In genomic region chr3:71584216-71585061, GRCh38 we compare ENCODE assay signal across 8 cellular contexts. TPM values are rescaled to one million over a fixed set of nuclear protein-coding genes. Genes with fewer than 3 reads are reported as not detected.
DNase-seq lines count a peak whose midpoint lies in the region; ATAC-seq and TF ChIP-seq lines count a peak whose summit lies in the region.

No MANE protein-coding gene starts in this region.

- no peaks in the 10 kb centered on the region for H3K27me3 Mint-ChIP-seq in activated naive CD8-positive, alpha-beta T cell
- peaks cover 3% of the 10 kb centered on the region for H3K27me3 Mint-ChIP-seq in type B pancreatic cell

- H3K4me3 ChIP-seq in RWPE2 (ENCODE audit: severe bottlenecking) (peak overlapping the region; percentile 31), heart left ventricle (peak overlapping the region; percentile 65 to 95 (median 82)), ovary (peak overlapping the region; percentile 86)

- H3K27me3 ChIP-seq in RWPE2 (ENCODE audit: insufficient read depth, poor library complexity, severe bottlenecking) (no peaks in the 10 kb centered on the region), heart left ventricle (no peaks in the 10 kb centered on the region), ovary (no peaks in the 10 kb centered on the region)

- H3K27ac ChIP-seq in RWPE2 (ENCODE audit: poor library complexity, severe bottlenecking) (peak overlapping the region; percentile 96), heart left ventricle (peak overlapping the region; percentile 92 to 99 (median 98)), ovary (peak overlapping the region; percentile 99 to 100)

- H3K9me3 ChIP-seq in RWPE2 (ENCODE audit: severe bottlenecking) (no peaks in the 10 kb centered on the region), heart left ventricle (no peaks in the 10 kb centered on the region), ovary (no peaks in the 10 kb centered on the region)

- H3K27ac Mint-ChIP-seq in activated naive CD8-positive, alpha-beta T cell = peak overlapping the region; percentile 92
- H3K27ac Mint-ChIP-seq in type B pancreatic cell = peak overlapping the region; percentile 93

- TF ChIP-seq POLR2A in heart left ventricle (IDR thresholded peaks at IDR 0.05) (peak in 1 of 2 donors; percentile 32), ovary (IDR thresholded peaks at IDR 0.05) (no peak), GM18505 (IDR thresholded peaks at IDR 0.05; ENCODE audit: borderline replicate concordance, extremely low read depth, insufficient read depth, insufficient read length) (no peak)

- H3K4me1 ChIP-seq in RWPE2 (ENCODE audit: insufficient read depth, poor library complexity, severe bottlenecking) (peaks cover 19% of the 10 kb centered on the region), heart left ventricle (peaks cover 0 to 40% (median 16%) of the 10 kb centered on the region in 12 donors), ovary (ENCODE audit: insufficient read depth) (peaks cover 2% of the 10 kb centered on the region)

- intact Hi-C loops in heart left ventricle (cut with DNase I) = loop anchor here (2.0 to 10.0 kb wide), 29 partner anchors 42 to 1052 kb away; no protein-coding TSS in a partner anchor
- intact Hi-C loops in ovary (cut with DNase I) = loop anchor here in 3 of 4 donors (5.0 to 10.0 kb wide), 8 partner anchors 277 to 1057 kb away; no protein-coding TSS in a partner anchor

- DNase-seq in NCI-H2196 (lab: John Stamatoyannopoulos, UW; ENCODE audit: unreplicated experiment) (peak; percentile 42), NCI-H2196 treated with DMSO at 0.1 percent for 48 hours (lab: John Stamatoyannopoulos, UW; ENCODE audit: unreplicated experiment) (no peak), RWPE2 (ENCODE audit: low spot score) (no peak), heart left ventricle (peak; percentile 34 to 68 (median 43)), ovary (peak; percentile 53 to 68 (median 62)), type B pancreatic cell (ENCODE audit: extremely low spot score, unreplicated experiment) (peak; percentile 78)

- WGBS in heart left ventricle, 4 donors = 1 to 2% (median 2%) methylated on average over 24 of the region's 24 CpGs
- WGBS in ovary, 3 donors = 1% methylated on average over 24 of the region's 24 CpGs

- TF ChIP-seq EP300 in ovary (IDR thresholded peaks at IDR 0.05) = no peak

- TF ChIP-seq CTCF in RWPE2 (IDR thresholded peaks at IDR 0.05; ENCODE audit: poor library complexity, severe bottlenecking) (no peak), heart left ventricle (IDR thresholded peaks at IDR 0.05) (no peak), ovary (IDR thresholded peaks at IDR 0.05) (no peak), type B pancreatic cell (conservative IDR thresholded peaks at IDR 0.05) (no peak)

- H3K4me3 Mint-ChIP-seq in activated naive CD8-positive, alpha-beta T cell = peak overlapping the region; percentile 89
- H3K4me3 Mint-ChIP-seq in type B pancreatic cell = peak overlapping the region; percentile 94

- peaks cover 51% of the 10 kb centered on the region for H3K4me1 Mint-ChIP-seq in activated naive CD8-positive, alpha-beta T cell (ENCODE audit: low read depth)
- H3K4me1 Mint-ChIP-seq in type B pancreatic cell (ENCODE audit: unreplicated experiment) = peaks cover 35% of the 10 kb centered on the region

- no peaks in the 10 kb centered on the region for H3K36me3 ChIP-seq in RWPE2 (ENCODE audit: low read depth)
- H3K36me3 ChIP-seq in heart left ventricle = no peaks in the 10 kb centered on the region
- H3K36me3 ChIP-seq in ovary = no peaks in the 10 kb centered on the region

- no peaks in the 10 kb centered on the region for H3K9me3 Mint-ChIP-seq in activated naive CD8-positive, alpha-beta T cell (ENCODE audit: low read depth)
- H3K9me3 Mint-ChIP-seq in type B pancreatic cell = no peaks in the 10 kb centered on the region

- peak; percentile 14; the same call in 2 of the 3 replicates for ATAC-seq in RWPE2 (ENCODE audit: low read depth)
- peak; percentile 6 to 41 (median 26) for ATAC-seq in heart left ventricle
- no peak for ATAC-seq in GM18505 (IDR thresholded peaks at IDR 0.05; ENCODE audit: unreplicated experiment)

- H3K36me3 Mint-ChIP-seq in activated naive CD8-positive, alpha-beta T cell = no peaks in the 10 kb centered on the region
- H3K36me3 Mint-ChIP-seq in type B pancreatic cell = no peaks in the 10 kb centered on the region

RNA-seq across cellular contexts. Expression of gene FOXP1, which starts 0.9 kb away (rescaled TPM):
- 10 to 100 TPM; 33.0 to 67.8 (median 44.5) TPM for total RNA-seq in heart left ventricle
- 10 to 100 TPM; 14.9 to 15.1 TPM for polyA plus RNA-seq in heart left ventricle
- total RNA-seq in ovary = 100 to 1,000 TPM in 6 of 7 donors, 10 to 100 TPM in 1; 89.4 to 126 (median 119) TPM
- polyA plus RNA-seq in ovary = 10 to 100 TPM; 31.7 to 42.6 TPM
- total RNA-seq in type B pancreatic cell (ENCODE audit: low replicate concordance) = 113 and 127 TPM in 2 replicates

Comparison
In these comparisons a context has a peak if more than half of its experiments do, and no peak if none do; other contexts are left out.
1. DNase-seq: peak in NCI-H2196 (single experiment), heart left ventricle (5 of 5), ovary (5 of 5) and type B pancreatic cell (single experiment); none in NCI-H2196 treated with DMSO at 0.1 percent for 48 hours (single experiment) and RWPE2 (single experiment).
2. H3K4me3 ChIP-seq: peak in every context shown above with its lines; median percentile 86 in ovary; 82 in heart left ventricle; 31 in RWPE2.
3. Peak in every context shown above with its lines, with median percentiles within 50 percentile points of each other: H3K27ac ChIP-seq.